Comparison of ENCODE assay signal across 8 cellular contexts in the genomic region with DNA sequence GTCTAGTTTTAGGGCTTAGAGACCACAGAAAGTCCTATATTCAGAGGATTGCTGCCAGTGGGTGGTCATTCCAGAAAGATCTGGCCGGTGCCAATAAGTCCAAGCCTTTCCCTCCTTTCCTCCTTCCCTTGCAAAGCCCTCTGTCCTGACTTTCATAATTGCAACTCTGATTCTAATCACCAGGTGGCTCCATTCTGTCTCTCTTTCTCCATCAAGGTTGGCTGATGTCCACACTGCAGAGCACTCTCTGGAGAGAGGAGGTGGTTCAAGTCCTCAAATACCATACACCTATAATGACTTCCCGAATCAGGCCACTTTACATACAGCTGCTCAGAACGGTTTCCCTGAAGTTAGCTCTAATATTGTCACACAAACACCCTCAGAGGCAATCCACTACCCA. TPM values are rescaled to one million over a fixed set of nuclear protein-coding genes. Genes with fewer than 3 reads are reported as not detected.
A peak's percentile ranks its signal among the peaks of the same experiment; 100 is the strongest.
DNase-seq lines count a peak whose midpoint lies in the region; ATAC-seq and TF ChIP-seq lines count a peak whose summit lies in the region.

No MANE protein-coding gene starts in this region.

- ATAC-seq in GM18907 (IDR thresholded peaks at IDR 0.05; ENCODE audit: unreplicated experiment) = no peak
- ATAC-seq in sciatic nerve = no peak

- no peaks in the 10 kb centered on the region for H3K4me1 ChIP-seq in vagina

- H3K27ac ChIP-seq in VCaP = no peak overlapping the region
- H3K27ac ChIP-seq in vagina = no peak overlapping the region

- intact Hi-C loops in vagina (cut with DNase I) = no loop called here
- intact Hi-C loops in sciatic nerve (cut with DNase I) = no loop called here

- TF ChIP-seq POLR2A in vagina (IDR thresholded peaks at IDR 0.05) = no peak

- no peaks in the 10 kb centered on the region for H3K9me3 ChIP-seq in vagina

- no peaks in the 10 kb centered on the region for H3K27me3 ChIP-seq in vagina

- no peak for DNase-seq in GM12864 (ENCODE audit: low read depth)
- peak; percentile 4 for DNase-seq in LoVo (ENCODE audit: low spot score)
- DNase-seq in lung microvascular endothelial cell (ENCODE audit: low read depth in 2 of 2) = peak; percentile 45 to 59
- DNase-seq in dedifferentiated amniotic fluid mesenchymal stem cell (ENCODE audit: extremely low spot score) = no peak
- DNase-seq in vagina (ENCODE audit: extremely low spot score in 2 of 2) = no peak
- no peak for DNase-seq in sciatic nerve (ENCODE audit: low spot score)

- TF ChIP-seq CTCF in GM12864 (IDR thresholded peaks at IDR 0.05; ENCODE audit: low read depth, low read length, missing control alignments) = peak; percentile 18
- TF ChIP-seq CTCF in VCaP (conservative IDR thresholded peaks at IDR 0.05) = peak; percentile 38; the same call in 1 of the 2 replicates
- TF ChIP-seq CTCF in vagina (IDR thresholded peaks at IDR 0.05) = no peak

- H3K4me3 ChIP-seq in GM12864 (ENCODE audit: low read depth, low read length) (no peak overlapping the region), vagina (no peak overlapping the region)

- H3K36me3 ChIP-seq in vagina = no peaks in the 10 kb centered on the region

RNA-seq across cellular contexts. Expression of a gene that starts 22.4 kb away (rescaled TPM):
- total RNA-seq in lung microvascular endothelial cell (2.6 and 4.2 TPM in 2 replicates), vagina (16.5 TPM), sciatic nerve (34.1 TPM)

RNA-seq across cellular contexts. Expression of a gene that starts 54.9 kb away (rescaled TPM):
- 65.4 and 70.6 TPM in 2 replicates for total RNA-seq in lung microvascular endothelial cell
- total RNA-seq in vagina = 43.2 TPM
- total RNA-seq in sciatic nerve = 57.9 TPM

RNA-seq across cellular contexts. Expression of a gene that starts 55.2 kb away (rescaled TPM):
- 16.9 and 19.2 TPM in 2 replicates for total RNA-seq in lung microvascular endothelial cell
- 15.5 TPM for total RNA-seq in vagina
- 19.9 TPM for total RNA-seq in sciatic nerve

Comparison
In these comparisons a context has a peak if more than half of its experiments do, and no peak if none do; other contexts are left out.
1. DNase-seq: peak in LoVo (single experiment) and lung microvascular endothelial cell (2 of 2); none in GM12864 (single experiment), dedifferentiated amniotic fluid mesenchymal stem cell (single experiment), vagina (0 of 2) and sciatic nerve (single experiment).
2. CTCF ChIP-seq: peak in GM12864 (single experiment) and VCaP (single experiment); none in vagina (0 of 3).